ENCODE assay signal across 1 cellular context in genomic region chr14:93538411-93538810, GRCh38.
TF ChIP-seq lines count a peak whose summit lies in the region.

No MANE protein-coding gene starts in this region.

TF ChIP-seq in GM23338, 12 proteins besides CTCF, POLR2A, EP300 and RAD21 (continued from another document):
- TF ChIP-seq ZNF331 (CRISPR knock-in tag; IDR thresholded peaks at IDR 0.05; ENCODE audit: low read depth) (no peak), EZH2 (IDR thresholded peaks at IDR 0.05; ENCODE audit: low read depth, unreplicated experiment) (no peak), STAT1 (IDR thresholded peaks at IDR 0.05; ENCODE audit: unreplicated experiment) (no peak), REST (IDR thresholded peaks at IDR 0.05; ENCODE audit: unreplicated experiment) (no peak)
